In the genomic region with DNA sequence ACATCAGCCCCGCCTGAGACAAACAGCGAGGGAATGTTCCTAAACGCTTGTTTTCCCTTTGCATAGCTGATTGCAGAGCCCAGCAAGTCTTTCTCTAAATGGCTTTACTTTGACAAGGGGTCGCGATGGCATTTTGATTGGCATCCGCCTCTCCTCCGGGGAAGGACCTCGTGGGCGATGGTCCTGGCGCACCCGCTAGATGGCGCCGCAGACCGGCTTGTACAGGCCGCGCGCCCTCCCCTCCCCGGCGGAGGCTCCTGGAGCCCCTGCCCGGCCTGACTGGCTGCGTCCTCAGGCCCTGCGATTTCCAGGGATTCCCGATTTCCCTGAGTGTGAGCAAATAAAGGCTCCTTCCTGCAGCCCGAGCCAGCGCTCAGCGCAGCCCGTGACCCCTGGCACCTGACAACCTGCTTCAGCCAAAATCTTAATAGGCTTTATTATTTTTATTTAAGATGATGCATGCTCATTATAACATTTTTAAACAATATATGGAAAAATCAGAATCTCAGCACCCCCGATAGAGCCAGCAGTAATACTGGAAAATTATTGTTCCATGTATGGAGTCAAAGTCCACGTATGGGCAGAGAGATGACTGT, we compare ENCODE assay signal across 9 cellular contexts.
DNase-seq lines count a peak whose midpoint lies in the region; FAIRE-seq lines count a peak whose summit lies in the region.
"Had no signal": no experiment of that assay in that cellular context is flagged by ENCODE, and none has a peak within 500 bp of the region (broad histone marks: within the 10 kb centered on the region; RNA-seq: fewer than 3 reads in every experiment).

No MANE protein-coding gene starts in this region.

- DNase-seq in DMS53 (lab: John Stamatoyannopoulos, UW) (peak; percentile 57), DMS53 treated with DMSO at 0.1 percent for 48 hours (lab: John Stamatoyannopoulos, UW; ENCODE audit: unreplicated experiment) (no peak), H4 (ENCODE audit: low spot score) (peak; percentile 43), NCI-H345 treated with DMSO at 0.1 percent for 48 hours (lab: John Stamatoyannopoulos, UW; ENCODE audit: unreplicated experiment) (peak; percentile 16), cerebellar cortex (ENCODE audit: low spot score) (peak; percentile 44), midbrain (lab: John Stamatoyannopoulos, UW) (peak; percentile 70), foreskin melanocyte (no peak), RCC 7860 (ENCODE audit: low spot score) (no peak)
- DNase-seq: activated B cell treated with CpG ODN at 0.5 μM for 24 hours had no signal

- FAIRE-seq in RCC 7860 (lab: Jason Lieb, UNC): no peak

Comparison
In these comparisons a context has a peak if more than half of its experiments do, and no peak if none do; other contexts are left out.
1. DNase-seq: peak in DMS53 (single experiment), H4 (single experiment), NCI-H345 treated with DMSO at 0.1 percent for 48 hours (single experiment), cerebellar cortex (single experiment) and midbrain (single experiment); none in DMS53 treated with DMSO at 0.1 percent for 48 hours (single experiment), foreskin melanocyte (single experiment) and RCC 7860 (single experiment).